In the genomic region with DNA sequence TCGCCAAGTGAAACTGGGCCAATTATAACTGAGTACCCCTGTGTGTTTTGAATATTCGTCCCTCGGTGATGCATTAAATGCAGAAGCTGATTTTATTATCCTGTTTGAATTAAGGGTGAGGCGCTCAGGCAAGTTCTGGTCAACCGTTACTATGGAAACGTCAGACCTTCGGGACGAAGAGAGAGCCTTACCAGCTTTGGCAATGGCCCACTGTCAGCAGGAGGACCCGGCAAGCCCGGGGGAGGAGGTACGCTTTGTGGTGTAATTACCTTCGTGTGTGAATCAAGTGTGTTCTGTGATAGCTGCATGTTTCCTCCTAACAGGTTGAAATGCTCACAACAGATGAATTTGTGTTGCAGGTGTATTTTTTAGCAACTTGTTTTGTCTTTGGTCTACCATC, we compare ENCODE assay signal across 25 cellular contexts.
DNase-seq lines count a peak whose midpoint lies in the region; ATAC-seq and TF ChIP-seq lines count a peak whose summit lies in the region.
"Had no signal": no experiment of that assay in that cellular context is flagged by ENCODE, and none has a peak within 500 bp of the region (broad histone marks: within the 10 kb centered on the region; RNA-seq: fewer than 3 reads in every experiment).

No MANE protein-coding gene starts in this region.

- H3K4me2 ChIP-seq in GM23338, result 0 out of 2 replicates have a peak overlapping the region, but pooled peaks have one; percentile 5

- no peak overlapping the region for H3K4me3 ChIP-seq in GM23338
- H3K4me3 ChIP-seq: ascending aorta, gastroesophageal sphincter, GM12878, ovary, transverse colon had no signal

- no peaks in the 10 kb centered on the region for H3K9me2 ChIP-seq in GM23338 (ENCODE audit: insufficient read depth)

- no peaks in the 10 kb centered on the region for H3K27me3 ChIP-seq in GM23338 (ENCODE audit: insufficient read depth)
- H3K27me3 ChIP-seq: ascending aorta, gastroesophageal sphincter, ovary, transverse colon had no signal

- H3K79me2 ChIP-seq in GM23338 (replicated peaks; ENCODE audit: insufficient read depth), result no peaks in the 10 kb centered on the region

- H4K20me1 ChIP-seq in GM23338 (replicated peaks; ENCODE audit: insufficient read depth), result no peaks in the 10 kb centered on the region

- peaks cover 26% of the 10 kb centered on the region for H3K4me1 ChIP-seq in GM23338 (ENCODE audit: insufficient read depth)
- H3K4me1 ChIP-seq: ascending aorta had no signal

- DNase-seq in GM23338 (ENCODE audit: low spot score) (peak; percentile 57), NCI-H2227 treated with DMSO at 0.1 percent for 48 hours (lab: John Stamatoyannopoulos, UW) (peak; percentile 41), cerebellar cortex (ENCODE audit: low spot score) (peak; percentile 84), nephron progenitor cell (peak; percentile 41), NCI-H2107 (lab: John Stamatoyannopoulos, UW) (no peak), NCI-H510A treated with DMSO at 0.1 percent for 48 hours (lab: John Stamatoyannopoulos, UW) (no peak)
- DNase-seq: activated CD4-positive, alpha-beta T cell treated with anti-CD3 and anti-CD28 coated beads for 48 hours; activated effector memory CD4-positive, alpha-beta T cell treated with anti-CD3 and anti-CD28 coated beads, Interleukin-2, amount 50 U/mL, for 16 hours; activated naive CD8-positive, alpha-beta T cell treated with anti-CD3 and anti-CD28 coated beads for 36 hours; activated T-cell treated with anti-CD3 and anti-CD28 coated beads, Interleukin-2, amount 50 U/mL, for 1 hour; HFFc6; Karpas-422; midbrain; naive thymus-derived CD8-positive, alpha-beta T cell; NCI-H187; NCI-H226; ovary; stimulated activated CD4-positive, alpha-beta T cell treated with anti-CD3 and anti-CD28 coated beads, Interleukin-2, amount 100 ng/mL, for 24 hours; transverse colon had no signal

- no peak overlapping the region for H3K4me3 Mint-ChIP-seq in GM23338
- H3K4me3 Mint-ChIP-seq in nephron progenitor cell, result peak overlapping the region; percentile 46
- H3K4me3 Mint-ChIP-seq: activated naive CD8-positive, alpha-beta T cell treated with anti-CD3 and anti-CD28 coated beads for 36 hours; central memory CD8-positive, alpha-beta T cell; HFFc6; naive thymus-derived CD8-positive, alpha-beta T cell had no signal

- ATAC-seq in GM23338, result peak; percentile 88
- ATAC-seq in HG02981 (IDR thresholded peaks at IDR 0.05; ENCODE audit: unreplicated experiment), result no peak
- ATAC-seq: gastroesophageal sphincter; GM12878; naive thymus-derived CD8-positive, alpha-beta T cell had no signal

- H3K27me3 Mint-ChIP-seq in GM23338 (ENCODE audit: insufficient read depth, low read depth, poor library complexity), result peaks cover 2% of the 10 kb centered on the region
- H3K27me3 Mint-ChIP-seq in nephron progenitor cell (ENCODE audit: low read depth, poor library complexity), result no peaks in the 10 kb centered on the region
- H3K27me3 Mint-ChIP-seq: activated naive CD8-positive, alpha-beta T cell treated with anti-CD3 and anti-CD28 coated beads for 36 hours; central memory CD8-positive, alpha-beta T cell; naive thymus-derived CD8-positive, alpha-beta T cell had no signal

- no peak overlapping the region for H3K27ac Mint-ChIP-seq in GM23338
- H3K27ac Mint-ChIP-seq in nephron progenitor cell, result peak overlapping the region; percentile 32
- H3K27ac Mint-ChIP-seq: activated naive CD8-positive, alpha-beta T cell treated with anti-CD3 and anti-CD28 coated beads for 36 hours; HFFc6 had no signal

- H3K36me3 Mint-ChIP-seq in GM23338 (ENCODE audit: low read depth), result no peaks in the 10 kb centered on the region; the same call in 2 of the 3 replicates
- H3K36me3 Mint-ChIP-seq in nephron progenitor cell (ENCODE audit: low read depth), result peaks cover 67% of the 10 kb centered on the region

- no peaks in the 10 kb centered on the region for H3F3A ChIP-seq in GM23338 (replicated peaks; ENCODE audit: low read depth)

- H3K9me3 Mint-ChIP-seq in GM23338, result no peaks in the 10 kb centered on the region
- H3K9me3 Mint-ChIP-seq in nephron progenitor cell, result no peaks in the 10 kb centered on the region
- H3K9me3 Mint-ChIP-seq: central memory CD8-positive, alpha-beta T cell; HFFc6 had no signal

- H3K36me3 ChIP-seq in GM23338 (ENCODE audit: insufficient read depth), result no peaks in the 10 kb centered on the region; the same call in 1 of the 2 replicates
- H3K36me3 ChIP-seq: ovary, transverse colon had no signal

- no peak overlapping the region for H2AFZ ChIP-seq in GM23338

- H3K4me1 Mint-ChIP-seq in GM23338, result peaks cover 35% of the 10 kb centered on the region
- peaks cover 56% of the 10 kb centered on the region for H3K4me1 Mint-ChIP-seq in nephron progenitor cell

- no peak overlapping the region for H3K27ac ChIP-seq in GM23338 (ENCODE audit: low read depth)
- H3K27ac ChIP-seq: ascending aorta, HL-60, ovary, transverse colon had no signal

- no peak for TF ChIP-seq CTCF in GM23338 (conservative IDR thresholded peaks at IDR 0.05; ENCODE audit: low read depth in 2 of 2)
- TF ChIP-seq CTCF in nephron progenitor cell (IDR thresholded peaks at IDR 0.05), result no peak

TF ChIP-seq in GM23338, 12 proteins besides CTCF, POLR2A, EP300 and RAD21 (continues in another document):
- TF ChIP-seq STAT1 (IDR thresholded peaks at IDR 0.05; ENCODE audit: unreplicated experiment), result no peak
- TF ChIP-seq, protein P1, sequence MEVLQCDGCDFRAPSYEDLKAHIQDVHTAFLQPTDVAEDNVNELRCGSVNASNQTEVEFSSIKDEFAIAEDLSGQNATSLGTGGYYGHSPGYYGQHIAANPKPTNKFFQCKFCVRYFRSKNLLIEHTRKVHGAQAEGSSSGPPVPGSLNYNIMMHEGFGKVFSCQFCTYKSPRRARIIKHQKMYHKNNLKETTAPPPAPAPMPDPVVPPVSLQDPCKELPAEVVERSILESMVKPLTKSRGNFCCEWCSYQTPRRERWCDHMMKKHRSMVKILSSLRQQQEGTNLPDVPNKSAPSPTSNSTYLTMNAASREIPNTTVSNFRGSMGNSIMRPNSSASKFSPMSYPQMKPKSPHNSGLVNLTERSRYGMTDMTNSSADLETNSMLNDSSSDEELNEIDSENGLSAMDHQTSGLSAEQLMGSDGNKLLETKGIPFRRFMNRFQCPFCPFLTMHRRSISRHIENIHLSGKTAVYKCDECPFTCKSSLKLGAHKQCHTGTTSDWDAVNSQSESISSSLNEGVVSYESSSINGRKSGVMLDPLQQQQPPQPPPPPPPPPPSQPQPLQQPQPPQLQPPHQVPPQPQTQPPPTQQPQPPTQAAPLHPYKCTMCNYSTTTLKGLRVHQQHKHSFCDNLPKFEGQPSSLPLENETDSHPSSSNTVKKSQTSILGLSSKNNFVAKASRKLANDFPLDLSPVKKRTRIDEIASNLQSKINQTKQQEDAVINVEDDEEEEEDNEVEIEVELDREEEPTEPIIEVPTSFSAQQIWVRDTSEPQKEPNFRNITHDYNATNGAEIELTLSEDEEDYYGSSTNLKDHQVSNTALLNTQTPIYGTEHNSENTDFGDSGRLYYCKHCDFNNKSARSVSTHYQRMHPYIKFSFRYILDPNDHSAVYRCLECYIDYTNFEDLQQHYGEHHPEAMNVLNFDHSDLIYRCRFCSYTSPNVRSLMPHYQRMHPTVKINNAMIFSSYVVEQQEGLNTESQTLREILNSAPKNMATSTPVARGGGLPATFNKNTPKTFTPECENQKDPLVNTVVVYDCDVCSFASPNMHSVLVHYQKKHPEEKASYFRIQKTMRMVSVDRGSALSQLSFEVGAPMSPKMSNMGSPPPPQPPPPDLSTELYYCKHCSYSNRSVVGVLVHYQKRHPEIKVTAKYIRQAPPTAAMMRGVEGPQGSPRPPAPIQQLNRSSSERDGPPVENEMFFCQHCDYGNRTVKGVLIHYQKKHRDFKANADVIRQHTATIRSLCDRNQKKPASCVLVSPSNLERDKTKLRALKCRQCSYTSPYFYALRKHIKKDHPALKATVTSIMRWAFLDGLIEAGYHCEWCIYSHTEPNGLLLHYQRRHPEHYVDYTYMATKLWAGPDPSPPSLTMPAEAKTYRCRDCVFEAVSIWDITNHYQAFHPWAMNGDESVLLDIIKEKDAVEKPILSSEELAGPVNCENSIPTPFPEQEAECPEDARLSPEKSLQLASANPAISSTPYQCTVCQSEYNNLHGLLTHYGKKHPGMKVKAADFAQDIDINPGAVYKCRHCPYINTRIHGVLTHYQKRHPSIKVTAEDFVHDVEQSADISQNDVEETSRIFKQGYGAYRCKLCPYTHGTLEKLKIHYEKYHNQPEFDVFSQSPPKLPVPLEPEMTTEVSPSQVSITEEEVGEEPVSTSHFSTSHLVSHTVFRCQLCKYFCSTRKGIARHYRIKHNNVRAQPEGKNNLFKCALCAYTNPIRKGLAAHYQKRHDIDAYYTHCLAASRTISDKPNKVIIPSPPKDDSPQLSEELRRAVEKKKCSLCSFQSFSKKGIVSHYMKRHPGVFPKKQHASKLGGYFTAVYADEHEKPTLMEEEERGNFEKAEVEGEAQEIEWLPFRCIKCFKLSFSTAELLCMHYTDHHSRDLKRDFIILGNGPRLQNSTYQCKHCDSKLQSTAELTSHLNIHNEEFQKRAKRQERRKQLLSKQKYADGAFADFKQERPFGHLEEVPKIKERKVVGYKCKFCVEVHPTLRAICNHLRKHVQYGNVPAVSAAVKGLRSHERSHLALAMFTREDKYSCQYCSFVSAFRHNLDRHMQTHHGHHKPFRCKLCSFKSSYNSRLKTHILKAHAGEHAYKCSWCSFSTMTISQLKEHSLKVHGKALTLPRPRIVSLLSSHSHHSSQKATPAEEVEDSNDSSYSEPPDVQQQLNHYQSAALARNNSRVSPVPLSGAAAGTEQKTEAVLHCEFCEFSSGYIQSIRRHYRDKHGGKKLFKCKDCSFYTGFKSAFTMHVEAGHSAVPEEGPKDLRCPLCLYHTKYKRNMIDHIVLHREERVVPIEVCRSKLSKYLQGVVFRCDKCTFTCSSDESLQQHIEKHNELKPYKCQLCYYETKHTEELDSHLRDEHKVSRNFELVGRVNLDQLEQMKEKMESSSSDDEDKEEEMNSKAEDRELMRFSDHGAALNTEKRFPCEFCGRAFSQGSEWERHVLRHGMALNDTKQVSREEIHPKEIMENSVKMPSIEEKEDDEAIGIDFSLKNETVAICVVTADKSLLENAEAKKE (CRISPR knock-in tag; IDR thresholded peaks at IDR 0.05), result no peak

Comparison
In these comparisons a context has a peak if more than half of its experiments do, and no peak if none do; other contexts are left out.
1. DNase-seq: peak in GM23338 (single experiment), NCI-H2227 treated with DMSO at 0.1 percent for 48 hours (single experiment), cerebellar cortex (single experiment) and nephron progenitor cell (single experiment); none in NCI-H2107 (single experiment) and NCI-H510A treated with DMSO at 0.1 percent for 48 hours (single experiment).